ENCODE assay signal across 28 cellular contexts in genomic region chr17:69093995-69094394, GRCh38. TPM values are rescaled to one million over a fixed set of nuclear protein-coding genes. Genes with fewer than 3 reads are reported as not detected.
"Had no signal": no experiment of that assay in that cellular context is flagged by ENCODE, and none has a peak within 500 bp of the region (broad histone marks: within the 10 kb centered on the region; RNA-seq: fewer than 3 reads in every experiment).

No MANE protein-coding gene starts in this region.

- H3K9me3 ChIP-seq: Peyer's patch, SJCRH30 had no signal

- H3K4me1 ChIP-seq: Peyer's patch, SJCRH30 had no signal

- H3K27ac ChIP-seq: KMS-11, PC-9, Peyer's patch, SJCRH30 had no signal

- ATAC-seq: HepG2, SK-N-SH treated with all-trans-retinoic acid at 6 μM for 48 hours had no signal

- FAIRE-seq: HepG2 had no signal

- H3K9ac ChIP-seq: KMS-11 had no signal

- H3K4me3 ChIP-seq: PC-9, Peyer's patch, SJCRH30 had no signal

- H3K4me2 ChIP-seq: KMS-11, PC-9 had no signal

- DNase-seq: IMR-90, Kasumi-1, MM.1S, NCI-H1048, NCI-H1105, NCI-H1417, NCI-H146, NCI-H1694 treated with DMSO at 0.1 percent for 48 hours, NCI-H1930, NCI-H2081, NCI-H2107, NCI-H226, NCI-H446, NCI-H510A, NCI-H524 treated with DMSO at 0.1 percent for 48 hours, NCI-H69, NCI-H774, PC-9, Peyer's patch, SHP77 treated with DMSO at 0.1 percent for 48 hours, SJCRH30, T-helper 1 cell had no signal

- H3K36me3 ChIP-seq: Peyer's patch, SJCRH30 had no signal

- H3K27me3 ChIP-seq: Peyer's patch, SJCRH30 had no signal

- H2AFZ ChIP-seq: PC-9 had no signal

RNA-seq across cellular contexts. Expression of gene ABCA9, which starts 33.3 kb away (rescaled TPM):
- total RNA-seq: HT1080, M059J, PC-9, RPMI7951, SJCRH30 had no signal
- polyA plus RNA-seq: HepG2, IMR-90 had no signal

RNA-seq across cellular contexts. Expression of gene ABCA6, which starts 47.7 kb away (rescaled TPM):
- total RNA-seq: HT1080, M059J, PC-9, RPMI7951, SJCRH30 had no signal
- polyA plus RNA-seq: IMR-90 had no signal
